19 cellular contexts compared by ENCODE assay signal in the genomic region with DNA sequence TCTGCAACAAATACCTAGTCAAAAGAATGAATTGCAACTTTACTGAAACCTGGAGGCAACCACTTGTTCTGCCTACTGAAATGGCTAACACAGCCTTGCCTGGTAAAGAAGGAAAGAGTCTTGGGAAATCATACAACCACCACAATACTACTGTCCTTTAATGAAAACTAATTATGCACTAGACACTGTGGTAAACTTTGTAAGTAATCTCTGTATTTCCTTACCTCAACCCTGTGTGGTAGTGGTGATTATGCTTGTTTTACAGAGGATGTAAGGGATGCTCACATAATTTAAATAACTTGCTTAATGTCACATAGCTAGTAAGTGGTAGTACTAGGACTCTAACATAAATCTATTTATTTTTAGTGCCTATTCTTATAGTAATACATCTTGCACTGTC.
DNase-seq lines count a peak whose midpoint lies in the region; ATAC-seq and TF ChIP-seq lines count a peak whose summit lies in the region.
"Had no signal": no experiment of that assay in that cellular context is flagged by ENCODE, and none has a peak within 500 bp of the region (broad histone marks: within the 10 kb centered on the region; RNA-seq: fewer than 3 reads in every experiment).

No MANE protein-coding gene starts in this region.

- peaks cover 19% of the 10 kb centered on the region for H3K36me3 ChIP-seq in OCI-LY3 (replicated peaks; ENCODE audit: low read depth, low read length)
- H3K36me3 ChIP-seq: colonic mucosa had no signal

- H3K4me3 ChIP-seq in GM12865 (ENCODE audit: low read depth, low read length) (no peak overlapping the region), OCI-LY3 (ENCODE audit: low read length) (no peak overlapping the region)
- H3K4me3 ChIP-seq: A549, colonic mucosa had no signal

- ATAC-seq in central memory CD8-positive, alpha-beta T cell (replicated peaks; ENCODE audit: extremely low read depth, poor library complexity, severe bottlenecking) = no peak
- ATAC-seq: A549, SK-N-SH treated with all-trans-retinoic acid at 6 μM for 48 hours had no signal

- no peaks in the 10 kb centered on the region for H3K9me3 Mint-ChIP-seq in activated T-cell treated with anti-CD3 and anti-CD28 coated beads, Interleukin-2, amount 50 U/mL, for 24 hours
- no peaks in the 10 kb centered on the region for H3K9me3 Mint-ChIP-seq in central memory CD8-positive, alpha-beta T cell
- H3K9me3 Mint-ChIP-seq: brain had no signal

- TF ChIP-seq CTCF in GM12865 (IDR thresholded peaks at IDR 0.05; ENCODE audit: insufficient read depth, low read depth, low read length, missing control alignments) = no peak
- no peak for TF ChIP-seq CTCF in OCI-LY3 (IDR thresholded peaks at IDR 0.05; ENCODE audit: low read depth, low read length)

- peaks cover 38% of the 10 kb centered on the region for H3K4me1 ChIP-seq in OCI-LY3 (ENCODE audit: low read length)
- H3K4me1 ChIP-seq: colonic mucosa had no signal

- DNase-seq in activated T-cell treated with anti-CD3 and anti-CD28 coated beads, Interleukin-2, amount 50 U/mL, for 24 hours = no peak
- no peak for DNase-seq in activated T-cell treated with anti-CD3 and anti-CD28 coated beads, Interleukin-2, amount 50 U/mL, for 1 hour
- DNase-seq in GM12865 (ENCODE audit: low read depth) = peak; percentile 33
- no peak for DNase-seq in central memory CD8-positive, alpha-beta T cell (ENCODE audit: low spot score in 2 of 2)
- no peak for DNase-seq in AG08396 (ENCODE audit: low spot score)
- DNase-seq in iPS-NIHi11 (ENCODE audit: low spot score) = no peak
- DNase-seq in NCI-H1417 treated with DMSO at 0.1 percent for 48 hours (lab: John Stamatoyannopoulos, UW) = no peak
- DNase-seq: activated CD4-positive, alpha-beta T cell treated with anti-CD3 and anti-CD28 coated beads, Interleukin-2, amount 50 U/mL, for 1 hour; colonic mucosa; DMS 273 treated with DMSO at 0.1 percent for 48 hours; GDM1; mesenchymal stem cell; NCI-H2029 treated with DMSO at 0.1 percent for 48 hours; stimulated activated CD4-positive, alpha-beta T cell treated with anti-CD3 and anti-CD28 coated beads, Interleukin-4, amount 100 ng/mL, for 4 hours had no signal

- H3K9me3 ChIP-seq in OCI-LY3 (ENCODE audit: insufficient read depth, low read length) = no peaks in the 10 kb centered on the region
- H3K9me3 ChIP-seq: A549, colonic mucosa had no signal

- H3K27ac Mint-ChIP-seq in activated T-cell treated with anti-CD3 and anti-CD28 coated beads, Interleukin-2, amount 50 U/mL, for 24 hours = peak overlapping the region; percentile 57
- H3K27ac Mint-ChIP-seq in central memory CD8-positive, alpha-beta T cell (ENCODE audit: low read depth) = peak overlapping the region; percentile 30

- H3K27me3 ChIP-seq in OCI-LY3 (ENCODE audit: low read depth, low read length) = no peaks in the 10 kb centered on the region
- H3K27me3 ChIP-seq: colonic mucosa had no signal

- H3K79me2 ChIP-seq in OCI-LY3 (ENCODE audit: low read length) = no peaks in the 10 kb centered on the region

- no peak overlapping the region for H3K4me2 ChIP-seq in OCI-LY3 (ENCODE audit: low read length)
- H3K4me2 ChIP-seq: A549 had no signal

- peaks cover 53% of the 10 kb centered on the region for H3K4me1 Mint-ChIP-seq in activated T-cell treated with anti-CD3 and anti-CD28 coated beads, Interleukin-2, amount 50 U/mL, for 24 hours (ENCODE audit: low read depth)
- peaks cover 5% of the 10 kb centered on the region for H3K4me1 Mint-ChIP-seq in central memory CD8-positive, alpha-beta T cell

- no peak overlapping the region for H2AFZ ChIP-seq in OCI-LY3 (ENCODE audit: low read depth, low read length)

- H3K36me3 Mint-ChIP-seq in activated T-cell treated with anti-CD3 and anti-CD28 coated beads, Interleukin-2, amount 50 U/mL, for 24 hours (ENCODE audit: low read depth) = peaks cover 47% of the 10 kb centered on the region
- H3K36me3 Mint-ChIP-seq in central memory CD8-positive, alpha-beta T cell (ENCODE audit: insufficient read depth) = peaks cover 21% of the 10 kb centered on the region
- H3K36me3 Mint-ChIP-seq: brain had no signal

- H3K9ac ChIP-seq in OCI-LY3 (ENCODE audit: low read length) = no peak overlapping the region

- no peaks in the 10 kb centered on the region for H4K20me1 ChIP-seq in OCI-LY3 (ENCODE audit: insufficient read depth, low read length)

- peak overlapping the region; percentile 23; the same call in 1 of the 2 replicates for H3K27ac ChIP-seq in OCI-LY3 (ENCODE audit: low read length)
- H3K27ac ChIP-seq: A549, C4-2B, colonic mucosa had no signal

- H3K27me3 Mint-ChIP-seq in activated T-cell treated with anti-CD3 and anti-CD28 coated beads, Interleukin-2, amount 50 U/mL, for 24 hours = no peaks in the 10 kb centered on the region
- no peaks in the 10 kb centered on the region for H3K27me3 Mint-ChIP-seq in central memory CD8-positive, alpha-beta T cell
- H3K27me3 Mint-ChIP-seq: brain had no signal

- no peak overlapping the region for H3K4me3 Mint-ChIP-seq in activated T-cell treated with anti-CD3 and anti-CD28 coated beads, Interleukin-2, amount 50 U/mL, for 24 hours
- no peak overlapping the region for H3K4me3 Mint-ChIP-seq in central memory CD8-positive, alpha-beta T cell
- H3K4me3 Mint-ChIP-seq: brain had no signal
